Comparison of ENCODE assay signal across 2 cellular contexts in genomic region chrX:123450217-123450616, GRCh38.
TF ChIP-seq lines count a peak whose summit lies in the region.

No MANE protein-coding gene starts in this region.

TF ChIP-seq in SK-N-SH treated with all-trans-retinoic acid at 6 μM for 48 hours, 23 proteins besides CTCF, POLR2A, EP300 and RAD21 (continued from another document):
- TF ChIP-seq CREB5 (CRISPR knock-in tag; IDR thresholded peaks at IDR 0.05; ENCODE audit: low read depth) = no peak
- TF ChIP-seq BACH2 (CRISPR knock-in tag; IDR thresholded peaks at IDR 0.05; ENCODE audit: borderline replicate concordance) = no peak
- no peak for TF ChIP-seq POU6F1 (CRISPR knock-in tag; IDR thresholded peaks at IDR 0.05; ENCODE audit: borderline replicate concordance, low read depth)
- TF ChIP-seq TSHZ2 (CRISPR knock-in tag; IDR thresholded peaks at IDR 0.05) = no peak
- no peak for TF ChIP-seq RARB (CRISPR knock-in tag; IDR thresholded peaks at IDR 0.05)
- TF ChIP-seq ZNF8 (CRISPR knock-in tag; IDR thresholded peaks at IDR 0.05) = no peak
- TF ChIP-seq OSR1 (CRISPR knock-in tag; IDR thresholded peaks at IDR 0.05) = no peak
- TF ChIP-seq ZFP3 (CRISPR knock-in tag; IDR thresholded peaks at IDR 0.05) = no peak
- no peak for TF ChIP-seq TOX (CRISPR knock-in tag; IDR thresholded peaks at IDR 0.05; ENCODE audit: borderline replicate concordance)

TF ChIP-seq in endothelial cell of umbilical vein, 7 proteins besides CTCF, POLR2A, EP300 and RAD21 (continued from another document):
- TF ChIP-seq GATA2 (IDR thresholded peaks at IDR 0.05; ENCODE audit: insufficient read depth, insufficient read length, low read depth, low read length) (no peak), MAX (IDR thresholded peaks at IDR 0.05; ENCODE audit: insufficient read depth, insufficient read length) (no peak)
TF ChIP-seq in endothelial cell of umbilical vein: peak in this region for 0.
